In genomic region chr17:81346090-81346907, GRCh38 we compare ENCODE assay signal across 1 cellular context.
TF ChIP-seq lines count a peak whose summit lies in the region.

No MANE protein-coding gene starts in this region.

TF ChIP-seq in K562, 482 proteins besides CTCF, POLR2A, EP300 and RAD21 (continued from another document):
- TF ChIP-seq NFIC (IDR thresholded peaks at IDR 0.05), result peak; percentile 27; the same call in 1 of the 2 replicates
- TF ChIP-seq PHF8 (IDR thresholded peaks at IDR 0.05; ENCODE audit: borderline replicate concordance, low read length), result peak; percentile 62; the same call in 1 of the 2 replicates
- 0 out of 2 replicates have a peak, but pooled peaks have one; percentile 32 for TF ChIP-seq ZBTB1 (CRISPR knock-in tag; IDR thresholded peaks at IDR 0.05; ENCODE audit: borderline replicate concordance, low read depth)
- peak; percentile 89 for TF ChIP-seq CREM (IDR thresholded peaks at IDR 0.05; ENCODE audit: low read depth)
- peak; percentile 77 for TF ChIP-seq HMGN3 (IDR thresholded peaks at IDR 0.05; ENCODE audit: borderline replicate concordance, extremely low read depth, insufficient read length, low read depth, low read length)
- TF ChIP-seq NRF1 (conservative IDR thresholded peaks at IDR 0.05 in 1 of 2, IDR thresholded peaks at IDR 0.05 in 1 of 2), result peak; percentile 82 to 84
- TF ChIP-seq ZNF217 (CRISPR knock-in tag; IDR thresholded peaks at IDR 0.05), result no peak
- TF ChIP-seq ZNF780A (CRISPR knock-in tag; IDR thresholded peaks at IDR 0.05), result no peak
- peak; percentile 41; the same call in 1 of the 2 replicates for TF ChIP-seq TFAP4 (CRISPR knock-in tag; IDR thresholded peaks at IDR 0.05; ENCODE audit: borderline replicate concordance)
- no peak for TF ChIP-seq ZNF133 (CRISPR knock-in tag; IDR thresholded peaks at IDR 0.05)
- no peak for TF ChIP-seq ZMIZ1 (IDR thresholded peaks at IDR 0.05; ENCODE audit: low read depth in 2 of 2, low read length in 2 of 2)
- TF ChIP-seq SOX6 (IDR thresholded peaks at IDR 0.05), result no peak
- peak; percentile 89 for TF ChIP-seq CHD1 (IDR thresholded peaks at IDR 0.05; ENCODE audit: low read length)
- no peak for TF ChIP-seq ARID2 (IDR thresholded peaks at IDR 0.05)
- no peak for TF ChIP-seq CHD7 (IDR thresholded peaks at IDR 0.05; ENCODE audit: low read depth, low read length)
- peak; percentile 77 for TF ChIP-seq TAF7 (tag; IDR thresholded peaks at IDR 0.05)
- TF ChIP-seq, protein P1, sequence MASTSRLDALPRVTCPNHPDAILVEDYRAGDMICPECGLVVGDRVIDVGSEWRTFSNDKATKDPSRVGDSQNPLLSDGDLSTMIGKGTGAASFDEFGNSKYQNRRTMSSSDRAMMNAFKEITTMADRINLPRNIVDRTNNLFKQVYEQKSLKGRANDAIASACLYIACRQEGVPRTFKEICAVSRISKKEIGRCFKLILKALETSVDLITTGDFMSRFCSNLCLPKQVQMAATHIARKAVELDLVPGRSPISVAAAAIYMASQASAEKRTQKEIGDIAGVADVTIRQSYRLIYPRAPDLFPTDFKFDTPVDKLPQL (IDR thresholded peaks at IDR 0.05; ENCODE audit: extremely low read depth, insufficient read length), result no peak
- peak in 1 of 2 experiments; percentile 63; a peak in 2 of 4 replicates for TF ChIP-seq HDAC1 (IDR thresholded peaks at IDR 0.05)
- no peak for TF ChIP-seq TRIM28 (IDR thresholded peaks at IDR 0.05)
- no peak for TF ChIP-seq ZBTB5 (IDR thresholded peaks at IDR 0.05)
- TF ChIP-seq BRD9 (IDR thresholded peaks at IDR 0.05; ENCODE audit: low read depth, partially characterized antibody), result no peak
- peak; percentile 86 for TF ChIP-seq POLR2AphosphoS5 (IDR thresholded peaks at IDR 0.05; ENCODE audit: control insufficient read depth, insufficient read depth, low read depth, low read length)
- TF ChIP-seq EGR1 (conservative IDR thresholded peaks at IDR 0.05), result 0 out of 2 replicates have a peak, but pooled peaks have one; percentile 9
- 0 out of 2 replicates have a peak, but pooled peaks have one; percentile 76 for TF ChIP-seq FOXK1 (CRISPR knock-in tag; IDR thresholded peaks at IDR 0.05; ENCODE audit: borderline replicate concordance)
- TF ChIP-seq KHSRP (IDR thresholded peaks at IDR 0.05), result no peak
- no peak for TF ChIP-seq ATF4 (CRISPR knock-in tag; IDR thresholded peaks at IDR 0.05)
- peak; percentile 20 for TF ChIP-seq ZFP36 (IDR thresholded peaks at IDR 0.05; ENCODE audit: low read depth, low read length, partially characterized antibody)
- TF ChIP-seq RCOR1 (IDR thresholded peaks at IDR 0.05; ENCODE audit: borderline replicate concordance in 1 of 2, low read depth in 2 of 2, low read length in 2 of 2), result 0 out of 4 replicates have a peak, but pooled peaks of 1 of the 2 experiments have one; percentile 5
- TF ChIP-seq RFX1 (IDR thresholded peaks at IDR 0.05), result no peak
- TF ChIP-seq, protein P2, sequence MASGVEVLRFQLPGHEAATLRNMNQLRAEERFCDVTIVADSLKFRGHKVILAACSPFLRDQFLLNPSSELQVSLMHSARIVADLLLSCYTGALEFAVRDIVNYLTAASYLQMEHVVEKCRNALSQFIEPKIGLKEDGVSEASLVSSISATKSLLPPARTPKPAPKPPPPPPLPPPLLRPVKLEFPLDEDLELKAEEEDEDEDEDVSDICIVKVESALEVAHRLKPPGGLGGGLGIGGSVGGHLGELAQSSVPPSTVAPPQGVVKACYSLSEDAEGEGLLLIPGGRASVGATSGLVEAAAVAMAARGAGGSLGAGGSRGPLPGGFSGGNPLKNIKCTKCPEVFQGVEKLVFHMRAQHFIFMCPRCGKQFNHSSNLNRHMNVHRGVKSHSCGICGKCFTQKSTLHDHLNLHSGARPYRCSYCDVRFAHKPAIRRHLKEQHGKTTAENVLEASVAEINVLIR (CRISPR knock-in tag; IDR thresholded peaks at IDR 0.05), result 0 out of 2 replicates have a peak, but pooled peaks have one; percentile 7
- TF ChIP-seq MCM3 (IDR thresholded peaks at IDR 0.05), result no peak
- TF ChIP-seq CREB3L1 (IDR thresholded peaks at IDR 0.05; ENCODE audit: borderline replicate concordance, low read depth), result 0 out of 2 replicates have a peak, but pooled peaks have one; percentile 16
